In genomic region chr13:24134772-24135171, GRCh38 we compare ENCODE assay signal across 22 cellular contexts.
"Had no signal": no experiment of that assay in that cellular context is flagged by ENCODE, and none has a peak within 500 bp of the region (broad histone marks: within the 10 kb centered on the region; RNA-seq: fewer than 3 reads in every experiment).

No MANE protein-coding gene starts in this region.

- H3K9me3 ChIP-seq: pancreas, uterus had no signal

- H3K4me3 ChIP-seq: esophagus muscularis mucosa, lung, pancreas, tibial artery, upper lobe of left lung, uterus had no signal

- H3K27ac ChIP-seq: epithelial cell of prostate, esophagus muscularis mucosa, foreskin keratinocyte, pancreas, tibial artery, upper lobe of left lung, uterus had no signal

- FAIRE-seq: pancreas had no signal

- H3K36me3 ChIP-seq: esophagus muscularis mucosa, pancreas, tibial artery, upper lobe of left lung, uterus had no signal

- H3K27ac Mint-ChIP-seq: dendritic cell treated with granulocyte-macrophage colony-stimulating factor and Interleukin-4, amounts not matched to agents 40 ng/mL and 50 ng/mL, for 4 days; effector memory CD8-positive, alpha-beta T cell; progenitor cell of endocrine pancreas; stimulated activated effector memory CD8-positive, alpha-beta T cell treated with anti-CD3 and anti-CD28 coated beads, Interleukin-12 subunit alpha, Interleukin-12 subunit beta, amount 100 ng/mL, for 72 hours; stimulated activated naive CD8-positive, alpha-beta T cell treated with anti-CD3 and anti-CD28 coated beads, Interleukin-15, Interleukin-2, amounts not matched to agents 100 ng/mL and 50 ng/mL, for 24 hours had no signal

- DNase-seq: effector memory CD8-positive, alpha-beta T cell; foreskin keratinocyte; left colon; left ventricle myocardium superior; mesenchymal stem cell; midbrain; occipital lobe; pancreas; right cardiac atrium; stimulated activated CD4-positive, alpha-beta T cell treated with anti-CD3 and anti-CD28 coated beads, Interleukin-4, amount 100 ng/mL, for 1 hour; stimulated activated CD8-positive, alpha-beta memory T cell treated with anti-CD3 and anti-CD28 coated beads, Interleukin-4, amount 100 ng/mL, for 48 hours; tibial artery; upper lobe of left lung; uterus had no signal

- ATAC-seq: effector memory CD8-positive, alpha-beta T cell; foreskin keratinocyte; left colon; left ventricle myocardium superior; pancreas; right cardiac atrium; stimulated activated effector memory CD8-positive, alpha-beta T cell treated with anti-CD3 and anti-CD28 coated beads, Interleukin-12 subunit alpha, Interleukin-12 subunit beta, amount 100 ng/mL, for 72 hours had no signal

- H3K27me3 ChIP-seq: esophagus muscularis mucosa, pancreas, tibial artery, upper lobe of left lung, uterus had no signal

- H3K4me1 ChIP-seq: esophagus muscularis mucosa, foreskin keratinocyte, pancreas, tibial artery, upper lobe of left lung, uterus had no signal

- H3K4me3 Mint-ChIP-seq: dendritic cell treated with granulocyte-macrophage colony-stimulating factor and Interleukin-4, amounts not matched to agents 40 ng/mL and 50 ng/mL, for 4 days; effector memory CD8-positive, alpha-beta T cell; nephron; stimulated activated effector memory CD8-positive, alpha-beta T cell treated with anti-CD3 and anti-CD28 coated beads, Interleukin-12 subunit alpha, Interleukin-12 subunit beta, amount 100 ng/mL, for 72 hours; stimulated activated naive CD8-positive, alpha-beta T cell treated with anti-CD3 and anti-CD28 coated beads, Interleukin-15, Interleukin-2, amounts not matched to agents 100 ng/mL and 50 ng/mL, for 24 hours had no signal

- H3K36me3 Mint-ChIP-seq: stimulated activated effector memory CD8-positive, alpha-beta T cell treated with anti-CD3 and anti-CD28 coated beads, Interleukin-12 subunit alpha, Interleukin-12 subunit beta, amount 100 ng/mL, for 72 hours had no signal
